In genomic region chr15:50353251-50353998, GRCh38 we compare ENCODE assay signal across 8 cellular contexts. TPM values are rescaled to one million over a fixed set of nuclear protein-coding genes. Genes with fewer than 3 reads are reported as not detected.
DNase-seq lines count a peak whose midpoint lies in the region; ATAC-seq and TF ChIP-seq lines count a peak whose summit lies in the region.

No MANE protein-coding gene starts in this region.

- H3K27me3 ChIP-seq in GM23248 (replicated peaks; ENCODE audit: insufficient read depth) (no peaks in the 10 kb centered on the region), Panc1 (ENCODE audit: control insufficient read depth, insufficient read depth, low read length) (no peaks in the 10 kb centered on the region), aorta (ENCODE audit: control insufficient read depth in 1 of 2, insufficient read depth in 2 of 2, low read length in 1 of 2) (no peaks in the 10 kb centered on the region)

- CTCF ChIA-PET in Panc1 (lab: Charles Lee) = no interaction called here

- H3K4me1 ChIP-seq in GM23248 (ENCODE audit: insufficient read depth) (peaks cover 48% of the 10 kb centered on the region), Panc1 (ENCODE audit: control insufficient read depth, insufficient read depth, low read length) (peaks cover 17% of the 10 kb centered on the region), mesodermal cell (ENCODE audit: control insufficient read depth, insufficient read depth, low read length, poor library complexity, severe bottlenecking) (peaks cover 10% of the 10 kb centered on the region), aorta (ENCODE audit: control insufficient read depth in 1 of 2, insufficient read depth in 2 of 2, low read length in 2 of 2) (no peaks in the 10 kb centered on the region)

- WGBS in GM23248 (ENCODE audit: low coverage in 1 of 2, low lambda C conversion rate in 2 of 2, missing lambda C conversion rate in 2 of 2), 2 experiments = 1 to 2% methylated on average over 8 of the region's 8 CpGs
- 5 to 17% methylated on average over 4 to 6 of the region's 8 CpGs for WGBS in mesodermal cell (ENCODE audit: insufficient coverage in 2 of 2), 2 experiments
- WGBS in aorta, 2 donors = 1% methylated on average over 8 of the region's 8 CpGs

- TSS peak; percentile 76 for BruUV-seq in Panc1 (replicated peaks; lab: Mats Ljungman, UMichigan)

- peak overlapping the region; percentile 99 for H3K27ac ChIP-seq in GM23248
- peak overlapping the region; percentile 100 for H3K27ac ChIP-seq in Panc1 (ENCODE audit: low read length)
- peak overlapping the region; percentile 100 for H3K27ac ChIP-seq in mesodermal cell (ENCODE audit: low read depth, low read length, severe bottlenecking)
- peak overlapping the region; percentile 38 for H3K27ac ChIP-seq in aorta (ENCODE audit: low read depth in 1 of 2, low read length in 2 of 2)

- peaks cover 14% of the 10 kb centered on the region for H3F3A ChIP-seq in GM23248 (ENCODE audit: insufficient read depth)

- POLR2A ChIA-PET in Panc1 (lab: Charles Lee) = no interaction called here

- in situ Hi-C loops in GM23248 (cut with MboI) = no loop called here
- in situ Hi-C loops in Panc1 (cut with HindIII; ENCODE audit: low pct_unique_long_range_greater_than_20kb, low sequenced_read_pairs) = no loop called here

- no peaks in the 10 kb centered on the region; the same call in 1 of the 2 replicates for H4K20me1 ChIP-seq in GM23248 (ENCODE audit: insufficient read depth)

- intact Hi-C loops in Panc1 (cut with micrococcal nuclease; ENCODE audit: unreplicated experiment) = no loop called here
- intact Hi-C loops in aorta (cut with DNase I) = loop anchor here in 1 of 2 donors (10.0 kb wide), 1 partner anchor 331 kb away; the partner anchor contains the start of gene TRPM7

- no peaks in the 10 kb centered on the region for H3K9me2 ChIP-seq in GM23248 (ENCODE audit: insufficient read depth)

- H3K9ac ChIP-seq in GM23248 = peak overlapping the region; percentile 98

- peaks cover 94% of the 10 kb centered on the region for H3K79me2 ChIP-seq in GM23248 (ENCODE audit: insufficient read depth)

- H2AFZ ChIP-seq in GM23248 = 0 out of 2 replicates have a peak overlapping the region, but pooled peaks have one; percentile 4

- H3K4me3 ChIP-seq in GM23248 (peak overlapping the region; percentile 89), Panc1 (ENCODE audit: low read depth in 2 of 2, low read length in 2 of 2) (peak overlapping the region; percentile 91 to 93), mesodermal cell (ENCODE audit: extremely low read depth, insufficient read depth, low read length, poor library complexity, severe bottlenecking) (peak overlapping the region; percentile 95), aorta (ENCODE audit: low read length in 2 of 2) (peak overlapping the region; percentile 83 to 95)

- ATAC-seq in Panc1 = no peak
- ATAC-seq in aorta (ENCODE audit: low FRiP score) = no peak
- ATAC-seq in HG02970 (IDR thresholded peaks at IDR 0.05; ENCODE audit: low FRiP score, unreplicated experiment) = no peak

- peak overlapping the region; percentile 98 for H3K4me2 ChIP-seq in GM23248 (ENCODE audit: unreplicated experiment)

- TF ChIP-seq CTCF in Panc1 (IDR thresholded peaks at IDR 0.05) = no peak

- no peaks in the 10 kb centered on the region; the same call in 1 of the 2 replicates for H3K36me3 ChIP-seq in GM23248 (ENCODE audit: low read depth)
- peaks cover 12% of the 10 kb centered on the region; the same call in 1 of the 2 replicates for H3K36me3 ChIP-seq in Panc1 (ENCODE audit: control insufficient read depth, insufficient read depth, low read length)
- H3K36me3 ChIP-seq in mesodermal cell (ENCODE audit: control insufficient read depth, insufficient read depth, low read length) = peaks cover 26% of the 10 kb centered on the region
- no peaks in the 10 kb centered on the region for H3K36me3 ChIP-seq in aorta (ENCODE audit: control insufficient read depth in 1 of 2, insufficient read depth in 2 of 2, low read length in 1 of 2)

- H3K9me3 ChIP-seq in GM23248 (ENCODE audit: low read depth) (no peaks in the 10 kb centered on the region), Panc1 (ENCODE audit: control insufficient read depth, insufficient read depth, low read depth, low read length) (no peaks in the 10 kb centered on the region), mesodermal cell (ENCODE audit: control insufficient read depth, low read length) (no peaks in the 10 kb centered on the region), aorta (ENCODE audit: control insufficient read depth, low read length) (no peaks in the 10 kb centered on the region)

- DNase-seq in AG08395 (ENCODE audit: low spot score) (peak; percentile 62), GM23248 (peak; percentile 92), Panc1 (ENCODE audit: low read depth, low spot score) (no peak), dedifferentiated amniotic fluid mesenchymal stem cell (ENCODE audit: extremely low spot score) (peak; percentile 83), aorta (no peak), activated gamma-delta T cell (lab: John Stamatoyannopoulos, UW) (no peak)

RNA-seq across cellular contexts. Expression of gene GABPB1, which starts 1.6 kb away (rescaled TPM):
- 24.8 and 32.6 TPM in 2 replicates for total RNA-seq in GM23248 (2014; rRNA removed; shearing (Covaris generic))
- polyA plus RNA-seq in GM23248 (2016; fragmentation: Nextera tagmentation; extraction: Ambion mirVana) (22.8 and 25.7 TPM in 2 replicates), aorta (1 to 10 TPM; 4.0 to 4.5 TPM)
- total RNA-seq in Panc1 (2021; ENCODE audit: unreplicated experiment) (20.0 TPM), aorta (10 to 100 TPM; 14.3 to 18.5 TPM)
- polyA plus RNA-seq in Panc1 (2012; ENCODE audit: insufficient read length) = 11.7 TPM
- 41.9 TPM for polyA plus RNA-seq in mesodermal cell (2013, experiment 1 of 2)
- 40.8 TPM for polyA plus RNA-seq in mesodermal cell (2013, experiment 2 of 2)

Comparison
In these comparisons a context has a peak if more than half of its experiments do, and no peak if none do; other contexts are left out.
1. DNase-seq: peak in AG08395 (single experiment), GM23248 (single experiment) and dedifferentiated amniotic fluid mesenchymal stem cell (single experiment); none in Panc1 (single experiment), aorta (0 of 2) and activated gamma-delta T cell (single experiment).
2. H3K27ac ChIP-seq: peak in every context shown above with its lines; median percentile 100 in Panc1; 100 in mesodermal cell; 99 in GM23248; 38 in aorta.
3. Peak in every context shown above with its lines, with median percentiles within 50 percentile points of each other: H3K4me3 ChIP-seq.